Comparison of ENCODE assay signal across 8 cellular contexts in the genomic region with DNA sequence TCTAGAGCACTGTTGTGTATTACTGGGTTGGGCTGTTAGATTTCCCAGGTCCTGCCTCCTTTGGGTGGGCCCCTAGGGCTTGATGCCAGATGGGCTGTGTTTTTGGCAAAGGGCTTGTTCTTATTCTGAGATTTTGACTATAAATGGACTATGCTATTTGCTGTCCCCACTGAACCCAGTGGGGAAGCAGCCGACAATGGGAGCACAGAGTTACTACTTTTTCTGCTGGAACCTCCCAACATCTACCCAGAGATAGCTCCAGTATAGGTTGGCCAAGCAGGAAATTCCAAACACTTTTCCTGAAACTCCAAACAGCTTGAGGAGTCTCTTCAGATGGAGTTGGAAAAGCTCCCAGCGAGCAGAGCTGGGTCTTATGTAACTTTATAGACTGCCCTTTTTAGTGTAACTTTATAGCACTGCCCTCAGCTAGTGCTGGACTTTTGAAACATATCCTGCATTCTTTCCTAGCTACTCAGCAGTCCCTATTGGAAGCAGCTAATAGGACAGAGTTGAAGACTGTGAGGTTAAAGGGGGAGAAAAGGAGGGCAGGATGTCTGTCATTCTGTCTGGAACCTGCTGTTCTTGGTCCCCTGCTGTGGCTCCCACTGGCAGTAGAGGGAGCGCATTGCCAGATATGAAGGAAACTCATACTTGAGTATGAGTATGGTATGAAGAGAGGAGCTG. TPM values are rescaled to one million over a fixed set of nuclear protein-coding genes. Genes with fewer than 3 reads are reported as not detected.
DNase-seq lines count a peak whose midpoint lies in the region; ATAC-seq and TF ChIP-seq lines count a peak whose summit lies in the region.

No MANE protein-coding gene starts in this region.

- H3K4me1 ChIP-seq in SJSA1 (replicated peaks) (peaks cover 41% of the 10 kb centered on the region), ovary (ENCODE audit: insufficient read depth) (peaks cover 5% of the 10 kb centered on the region)

- peak; percentile 32 for TF ChIP-seq CTCF in fibroblast of the aortic adventitia (IDR thresholded peaks at IDR 0.05; ENCODE audit: insufficient read depth, low read length)
- peak in 1 of 3 donors; percentile 14 for TF ChIP-seq CTCF in ovary (IDR thresholded peaks at IDR 0.05)

- TF ChIP-seq POLR2A in ovary (IDR thresholded peaks at IDR 0.05) = no peak

- H3K36me3 ChIP-seq in SJSA1 = peaks cover 4% of the 10 kb centered on the region; the same call in 1 of the 2 replicates
- no peaks in the 10 kb centered on the region for H3K36me3 ChIP-seq in ovary

- intact Hi-C loops in ovary (cut with DNase I) = no loop called here

- ATAC-seq in HG03095 (IDR thresholded peaks at IDR 0.05; ENCODE audit: unreplicated experiment) (no peak), HG03175 (IDR thresholded peaks at IDR 0.05; ENCODE audit: unreplicated experiment) (no peak)

- no peak for TF ChIP-seq EP300 in ovary (IDR thresholded peaks at IDR 0.05)

- H3K4me3 ChIP-seq in SJSA1 (no peak overlapping the region), fibroblast of the aortic adventitia (ENCODE audit: low read depth, low read length) (no peak overlapping the region), ovary (no peak overlapping the region)

- H3K27ac ChIP-seq in SJSA1 = peak overlapping the region; percentile 44
- H3K27ac ChIP-seq in ovary = peak overlapping the region; percentile 13 to 74

- DNase-seq in AG08396 (ENCODE audit: low spot score) (peak; percentile 55), SJSA1 (ENCODE audit: low read depth in 1 of 2, low spot score in 2 of 2) (peak; percentile 52 to 79), fibroblast of the aortic adventitia (ENCODE audit: low read depth) (peak; percentile 100), ovary (peak; percentile 79 to 84 (median 81)), cerebellar nuclear complex (lab: John Stamatoyannopoulos, UW) (no peak)
- DNase-seq in activated naive CD4-positive, alpha-beta T cell (lab: John Stamatoyannopoulos, UW) = no peak

- H3K9me3 ChIP-seq in SJSA1 (replicated peaks) (0 out of 2 replicates have a peak, but pooled peaks cover 3% of the 10 kb centered on the region), ovary (no peaks in the 10 kb centered on the region)

- WGBS in ovary, 3 donors = 9 to 11% (median 9%) methylated on average over 3 of the region's 3 CpGs

- no peaks in the 10 kb centered on the region for H3K27me3 ChIP-seq in SJSA1 (replicated peaks)
- H3K27me3 ChIP-seq in ovary = no peaks in the 10 kb centered on the region

RNA-seq across cellular contexts. Expression of a gene that starts 21.0 kb away (rescaled TPM):
- total RNA-seq in SJSA1 (2014; rRNA removed; shearing (Covaris generic)) = 22.1 and 24.0 TPM in 2 replicates
- 19.2 and 32.9 TPM in 2 replicates for total RNA-seq in fibroblast of the aortic adventitia (ENCODE audit: low replicate concordance)
- total RNA-seq in ovary = 10 to 100 TPM; 13.9 to 41.1 (median 31.7) TPM
- polyA plus RNA-seq in ovary = 10 to 100 TPM in 1 of 2 donors, 1 to 10 TPM in 1; 7.4 to 20.9 TPM

Comparison
In these comparisons a context has a peak if more than half of its experiments do, and no peak if none do; other contexts are left out.
1. DNase-seq: peak in AG08396 (single experiment), SJSA1 (2 of 2), fibroblast of the aortic adventitia (single experiment) and ovary (5 of 5); none in cerebellar nuclear complex (0 of 2) and activated naive CD4-positive, alpha-beta T cell (0 of 4).